ENCODE assay signal across 11 cellular contexts in genomic region chr10:32939296-32940111, GRCh38. TPM values are rescaled to one million over a fixed set of nuclear protein-coding genes. Genes with fewer than 3 reads are reported as not detected.
DNase-seq lines count a peak whose midpoint lies in the region; ATAC-seq and TF ChIP-seq lines count a peak whose summit lies in the region.
"Had no signal": no experiment of that assay in that cellular context is flagged by ENCODE, and none has a peak within 500 bp of the region (broad histone marks: within the 10 kb centered on the region; RNA-seq: fewer than 3 reads in every experiment).

No MANE protein-coding gene starts in this region.

- no peaks in the 10 kb centered on the region for H3K9me3 Mint-ChIP-seq in Calu3 (ENCODE audit: low read depth, unreplicated experiment)

- peak overlapping the region; percentile 55 for H3K27ac ChIP-seq in SJCRH30
- peak overlapping the region; percentile 85 to 87 (median 86) for H3K27ac ChIP-seq in esophagus muscularis mucosa (replicated peaks in 1 of 4)
- H3K27ac ChIP-seq in sigmoid colon = peak overlapping the region; percentile 75 to 90 (median 82)

- TF ChIP-seq POLR2A in esophagus muscularis mucosa (IDR thresholded peaks at IDR 0.05; ENCODE audit: low read depth) (no peak), sigmoid colon (IDR thresholded peaks at IDR 0.05) (no peak)

- peaks cover 17% of the 10 kb centered on the region for H3K4me1 ChIP-seq in SJCRH30
- peaks cover 90 to 100% (median 99%) of the 10 kb centered on the region in 4 donors for H3K4me1 ChIP-seq in esophagus muscularis mucosa
- H3K4me1 ChIP-seq in sigmoid colon = peaks cover 0 to 94% (median 85%) of the 10 kb centered on the region in 4 donors

- no peaks in the 10 kb centered on the region for H3K27me3 Mint-ChIP-seq in Calu3 (ENCODE audit: unreplicated experiment)

- H3K36me3 Mint-ChIP-seq in Calu3 (ENCODE audit: insufficient read depth, unreplicated experiment) = peaks cover 92% of the 10 kb centered on the region

- H3K27ac Mint-ChIP-seq in Calu3 (ENCODE audit: unreplicated experiment) = peak overlapping the region; percentile 89

- H3K9me3 ChIP-seq in SJCRH30 (replicated peaks) (no peaks in the 10 kb centered on the region), esophagus muscularis mucosa (no peaks in the 10 kb centered on the region), sigmoid colon (no peaks in the 10 kb centered on the region)
- H3K9me3 ChIP-seq: MG63 had no signal

- ATAC-seq in GM18858 (IDR thresholded peaks at IDR 0.05; ENCODE audit: unreplicated experiment) = no peak

- H3K36me3 ChIP-seq in SJCRH30 (peaks cover 7% of the 10 kb centered on the region), esophagus muscularis mucosa (peaks cover 0 to 16% (median 9%) of the 10 kb centered on the region in 4 donors), sigmoid colon (peaks cover 0 to 8% (median 0%) of the 10 kb centered on the region in 4 donors)

- no peak for TF ChIP-seq CTCF in Calu3 (IDR thresholded peaks at IDR 0.05; ENCODE audit: unreplicated experiment)
- TF ChIP-seq CTCF in esophagus muscularis mucosa (IDR thresholded peaks at IDR 0.05) = no peak
- no peak for TF ChIP-seq CTCF in sigmoid colon (IDR thresholded peaks at IDR 0.05)

- peak overlapping the region; percentile 22; the same call in 1 of the 2 replicates for H3K4me3 ChIP-seq in SJCRH30
- H3K4me3 ChIP-seq in esophagus muscularis mucosa = peak overlapping the region in 2 of 4 donors; percentile 26 to 33
- no peak overlapping the region for H3K4me3 ChIP-seq in sigmoid colon
- H3K4me3 ChIP-seq: MG63 had no signal

- H3K4me1 Mint-ChIP-seq in Calu3 (ENCODE audit: low read depth, unreplicated experiment) = peaks cover 75% of the 10 kb centered on the region

- DNase-seq in Calu3 (no peak), SJCRH30 (peak in 1 of 2 experiments; percentile 32), esophagus muscularis mucosa (ENCODE audit: extremely low spot score) (no peak), sigmoid colon (no peak), amniotic stem cell (lab: John Stamatoyannopoulos, UW) (no peak), NCI-H1436 treated with DMSO at 0.1 percent for 48 hours (lab: John Stamatoyannopoulos, UW) (no peak), NCI-H146 (lab: John Stamatoyannopoulos, UW) (no peak)
- DNase-seq: activated gamma-delta T cell, left colon, MG63 had no signal

- 83% methylated on average over 10 of the region's 10 CpGs for WGBS in esophagus muscularis mucosa
- 88 to 93% methylated on average over 10 of the region's 10 CpGs for WGBS in sigmoid colon, 2 donors

- peak overlapping the region; percentile 69 for H3K4me3 Mint-ChIP-seq in Calu3 (ENCODE audit: low read depth, unreplicated experiment)

- intact Hi-C loops in Calu3 (cut with micrococcal nuclease; ENCODE audit: unreplicated experiment) (loop anchor here (5.0 kb wide), 1 partner anchor 32 kb away; no protein-coding TSS in a partner anchor), esophagus muscularis mucosa (cut with DNase I) (no loop called here), sigmoid colon (cut with DNase I) (no loop called here)

- no peak for TF ChIP-seq EP300 in esophagus muscularis mucosa (IDR thresholded peaks at IDR 0.05)
- no peak for TF ChIP-seq EP300 in sigmoid colon (IDR thresholded peaks at IDR 0.05)

- CTCF ChIA-PET in Calu3 (lab: Charles Lee) = interaction anchor here (0.6 to 1.5 kb wide), 2 partner anchors 9 to 62 kb away, joined by 3 to 4 read pairs; no protein-coding TSS in a partner anchor

- H3K27me3 ChIP-seq in SJCRH30 (no peaks in the 10 kb centered on the region), esophagus muscularis mucosa (no peaks in the 10 kb centered on the region), sigmoid colon (no peaks in the 10 kb centered on the region)
- H3K27me3 ChIP-seq: MG63 had no signal

- BruUV-seq in Calu3 (replicated peaks; lab: Mats Ljungman, UMichigan) = no TSS peak

RNA-seq across cellular contexts. Expression of gene ITGB1, which starts 18.5 kb away (rescaled TPM):
- total RNA-seq in Calu3 (2022) (1,388 and 1,455 TPM in 2 replicates), esophagus muscularis mucosa (1,000 to 10,000 TPM; 1,385 to 1,873 (median 1,661) TPM), sigmoid colon (1,000 to 10,000 TPM in 1 of 4 donors, 100 to 1,000 TPM in 3; 588 to 1,360 (median 919) TPM)
- total RNA-seq in SJCRH30 (2014; rRNA removed; shearing (Covaris generic)) = 331 and 339 TPM in 2 replicates
- polyA plus RNA-seq in sigmoid colon = 100 to 1,000 TPM in 1 of 3 donors, 10 to 100 TPM in 2; 43.8 to 151 (median 50.9) TPM
